ENCODE assay signal across 13 cellular contexts in genomic region chr22:17264321-17265052, GRCh38. TPM values are rescaled to one million over a fixed set of nuclear protein-coding genes. Genes with fewer than 3 reads are reported as not detected.
DNase-seq lines count a peak whose midpoint lies in the region; ATAC-seq and TF ChIP-seq lines count a peak whose summit lies in the region.
"Had no signal": no experiment of that assay in that cellular context is flagged by ENCODE, and none has a peak within 500 bp of the region (broad histone marks: within the 10 kb centered on the region; RNA-seq: fewer than 3 reads in every experiment).

No MANE protein-coding gene starts in this region.

- no peaks in the 10 kb centered on the region for H3K9me3 Mint-ChIP-seq in endothelial cell (ENCODE audit: unreplicated experiment)
- H3K9me3 Mint-ChIP-seq in nephron progenitor cell = no peaks in the 10 kb centered on the region
- H3K9me3 Mint-ChIP-seq: activated B cell treated with CpG ODN at 0.5 μM for 24 hours had no signal

- H3K9ac ChIP-seq in HUES6 (ENCODE audit: low read length) = peak overlapping the region; percentile 85
- H3K9ac ChIP-seq in mammary epithelial cell (ENCODE audit: insufficient read depth, low read length) = no peak overlapping the region

- no TSS peak for BruUV-seq in mammary epithelial cell (replicated peaks; lab: Mats Ljungman, UMichigan)

- intact Hi-C loops in mammary epithelial cell (cut with micrococcal nuclease) = no loop called here

- H3K36me3 ChIP-seq in HUES6 (ENCODE audit: control insufficient read depth, insufficient read depth, low read length) = no peaks in the 10 kb centered on the region
- H3K36me3 ChIP-seq in mammary epithelial cell (ENCODE audit: insufficient read depth, low read length) = no peaks in the 10 kb centered on the region
- H3K36me3 ChIP-seq: tibial artery had no signal

- H3K36me3 Mint-ChIP-seq in endothelial cell (ENCODE audit: low read depth, unreplicated experiment) (no peaks in the 10 kb centered on the region), nephron progenitor cell (ENCODE audit: low read depth) (no peaks in the 10 kb centered on the region)

- H3K27ac Mint-ChIP-seq in endothelial cell (ENCODE audit: unreplicated experiment) (peak overlapping the region; percentile 80), nephron progenitor cell (peak overlapping the region; percentile 97)
- H3K27ac Mint-ChIP-seq: activated B cell treated with CpG ODN at 0.5 μM for 24 hours had no signal

- no peak overlapping the region for H2AFZ ChIP-seq in mammary epithelial cell (ENCODE audit: low read depth, low read length)

- H3K27me3 Mint-ChIP-seq in endothelial cell (ENCODE audit: unreplicated experiment) = peaks cover 8% of the 10 kb centered on the region
- peaks cover 3% of the 10 kb centered on the region for H3K27me3 Mint-ChIP-seq in nephron progenitor cell (ENCODE audit: low read depth, poor library complexity)
- H3K27me3 Mint-ChIP-seq: activated B cell treated with CpG ODN at 0.5 μM for 24 hours had no signal

- peak overlapping the region; percentile 94 for H3K27ac ChIP-seq in HUES6 (ENCODE audit: low read depth, low read length)
- H3K27ac ChIP-seq in mammary epithelial cell (ENCODE audit: insufficient read depth, low read depth, low read length) = no peak overlapping the region
- H3K27ac ChIP-seq: tibial artery had no signal

- dilution Hi-C loops in mammary epithelial cell (cut with HindIII; ENCODE audit: low sequenced_read_pairs) = no loop called here

- H3K4me3 Mint-ChIP-seq in endothelial cell (ENCODE audit: unreplicated experiment) = peak overlapping the region; percentile 49
- H3K4me3 Mint-ChIP-seq in nephron progenitor cell = peak overlapping the region; percentile 74
- H3K4me3 Mint-ChIP-seq: activated B cell treated with CpG ODN at 0.5 μM for 24 hours had no signal

- H4K20me1 ChIP-seq in mammary epithelial cell (ENCODE audit: insufficient read depth, low read length) = no peaks in the 10 kb centered on the region

- H3K79me2 ChIP-seq in mammary epithelial cell (ENCODE audit: insufficient read depth, low read length) = no peaks in the 10 kb centered on the region

- WGBS in mammary epithelial cell (ENCODE audit: low coverage, missing lambda C conversion rate) = 40% methylated on average over 5 of the region's 16 CpGs

- H3K4me1 Mint-ChIP-seq in endothelial cell (ENCODE audit: unreplicated experiment) (peaks cover 43% of the 10 kb centered on the region), nephron progenitor cell (peaks cover 91% of the 10 kb centered on the region)

- peaks cover 81% of the 10 kb centered on the region for H3K4me1 ChIP-seq in HUES6 (ENCODE audit: control insufficient read depth, insufficient read depth, low read length)
- H3K4me1 ChIP-seq in mammary epithelial cell (ENCODE audit: insufficient read depth, low read length) = no peaks in the 10 kb centered on the region
- H3K4me1 ChIP-seq: tibial artery had no signal

- in situ Hi-C loops in mammary epithelial cell (cut with MboI; ENCODE audit: low sequenced_read_pairs in 2 of 2) = no loop called here

- ATAC-seq in HG02798 (IDR thresholded peaks at IDR 0.05; ENCODE audit: poor library complexity, unreplicated experiment) = no peak

- H3K4me3 ChIP-seq in AG10803 (ENCODE audit: low read length) = no peak overlapping the region
- H3K4me3 ChIP-seq in HUES6 (ENCODE audit: low read depth, low read length) = peak overlapping the region; percentile 47
- H3K4me3 ChIP-seq in mammary epithelial cell (replicated peaks in 1 of 3; ENCODE audit: insufficient read depth in 1 of 3, low read depth in 2 of 3, low read length in 3 of 3) = no peak overlapping the region
- H3K4me3 ChIP-seq: tibial artery had no signal

- peak; percentile 12 for DNase-seq in AG10803 (ENCODE audit: low read depth)
- DNase-seq in endothelial cell (ENCODE audit: low spot score) = peak; percentile 47
- DNase-seq in nephron progenitor cell = peak; percentile 65
- no peak for DNase-seq in HCEC 1CT
- DNase-seq in mammary epithelial cell = no peak
- DNase-seq in NCI-H226 = no peak
- DNase-seq: activated B cell treated with CpG ODN at 0.5 μM for 24 hours; effector CD8-positive, alpha-beta T cell; occipital lobe; tibial artery had no signal

- no peak for TF ChIP-seq CTCF in AG10803 (conservative IDR thresholded peaks at IDR 0.05; ENCODE audit: low read length)
- TF ChIP-seq CTCF in endothelial cell (IDR thresholded peaks at IDR 0.05; ENCODE audit: unreplicated experiment) = no peak
- TF ChIP-seq CTCF in nephron progenitor cell (IDR thresholded peaks at IDR 0.05) = no peak
- no peak for TF ChIP-seq CTCF in mammary epithelial cell (conservative IDR thresholded peaks at IDR 0.05 in 1 of 2, IDR thresholded peaks at IDR 0.05 in 1 of 2; ENCODE audit: extremely low read depth in 1 of 2, insufficient read depth in 1 of 2, low read depth in 1 of 2, low read length in 2 of 2)

- H3K9me3 ChIP-seq in HUES6 (ENCODE audit: control insufficient read depth, insufficient read depth, low read depth, low read length) (no peaks in the 10 kb centered on the region), mammary epithelial cell (replicated peaks; ENCODE audit: insufficient read depth, low read length) (peaks cover 24% of the 10 kb centered on the region)
- H3K9me3 ChIP-seq: tibial artery had no signal

- no peak overlapping the region for H3K4me2 ChIP-seq in mammary epithelial cell (ENCODE audit: insufficient read depth, low read depth, low read length)

- CTCF ChIA-PET in mammary epithelial cell (lab: Charles Lee; ENCODE audit: low non-redundant PET) = no interaction called here

- no peaks in the 10 kb centered on the region for H3K27me3 ChIP-seq in HUES6 (ENCODE audit: control insufficient read depth, insufficient read depth, low read length)
- no peaks in the 10 kb centered on the region for H3K27me3 ChIP-seq in mammary epithelial cell (ENCODE audit: insufficient read depth, low read length)

RNA-seq across cellular contexts. Expression of gene ADA2, which starts 45.3 kb away (rescaled TPM):
- total RNA-seq in endothelial cell (ENCODE audit: unreplicated experiment) = 12.6 TPM
- total RNA-seq in mammary epithelial cell = under 1 TPM in 1 of 2 donors, not detected in 1; 0.17 TPM
- 0.03 TPM for polyA plus RNA-seq in mammary epithelial cell
- polyA minus RNA-seq in mammary epithelial cell = not detected
- total RNA-seq: G401 had no signal

Comparison
In these comparisons a context has a peak if more than half of its experiments do, and no peak if none do; other contexts are left out.
1. DNase-seq: peak in AG10803 (single experiment), endothelial cell (single experiment) and nephron progenitor cell (single experiment); none in HCEC 1CT (single experiment), mammary epithelial cell (single experiment) and NCI-H226 (single experiment).
2. RNA of gene ADA2, which starts 45.3 kb away (total RNA-seq): 12.6 TPM in endothelial cell (single experiment); 0.17 TPM in mammary epithelial cell; every median in the first group is over 10 times any median in the second.